8 cellular contexts compared by ENCODE assay signal in the genomic region with DNA sequence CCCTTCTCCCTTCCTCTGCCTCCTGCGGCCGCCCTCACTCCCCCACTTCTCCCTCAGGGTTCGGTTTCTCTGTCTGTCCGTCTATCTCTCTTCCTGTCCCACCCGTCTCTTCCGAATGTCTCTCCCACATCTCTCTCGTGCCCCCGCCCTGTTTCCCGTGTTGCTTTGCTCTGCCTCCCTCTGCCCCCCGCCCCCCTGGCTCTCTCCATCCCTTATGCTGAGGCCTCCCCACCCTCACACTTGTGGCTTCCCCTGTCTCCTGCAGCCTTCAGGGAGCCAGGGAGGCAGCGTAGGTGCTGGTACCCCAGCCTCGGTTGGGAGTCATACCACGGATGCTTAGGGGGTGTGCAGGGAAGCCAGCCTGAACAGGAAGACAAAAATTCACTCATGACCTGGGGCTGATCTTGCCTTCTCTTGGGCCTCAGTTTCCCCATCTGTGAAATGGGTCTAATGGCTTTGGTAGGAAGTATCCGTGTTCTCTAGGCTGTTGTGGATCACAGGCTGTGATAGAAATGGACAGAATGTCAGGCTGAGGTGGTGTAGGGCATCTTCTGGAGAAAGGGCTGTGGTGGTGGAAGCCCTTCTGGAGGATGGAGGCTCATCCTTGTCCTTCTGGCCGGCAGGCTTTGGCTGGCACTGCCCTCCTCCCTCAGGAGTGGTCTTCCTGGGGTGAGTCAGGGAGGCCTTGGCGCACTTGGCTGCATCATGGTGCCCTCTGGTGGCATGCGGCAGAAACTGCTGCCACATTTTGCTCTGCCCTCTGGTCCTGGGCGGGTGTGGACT.
DNase-seq lines count a peak whose midpoint lies in the region; ATAC-seq and TF ChIP-seq lines count a peak whose summit lies in the region.

No MANE protein-coding gene starts in this region.

- ATAC-seq in HG03196 (IDR thresholded peaks at IDR 0.05; ENCODE audit: unreplicated experiment) (no peak), GM21526 (IDR thresholded peaks at IDR 0.05; ENCODE audit: low FRiP score, unreplicated experiment) (no peak)

- peak; percentile 38 for DNase-seq in NCI-H128 (lab: John Stamatoyannopoulos, UW; ENCODE audit: unreplicated experiment)
- DNase-seq in T-helper 9 cell, result peak; percentile 57
- peak; percentile 88 for DNase-seq in astrocyte of the hippocampus (ENCODE audit: low read depth, low spot score)
- DNase-seq in hypothalamus (lab: John Stamatoyannopoulos, UW), result peak in 46 of 51 donors; percentile 3 to 73 (median 38)
- peak; percentile 36 to 44 for DNase-seq in stimulated activated CD4-positive, alpha-beta T cell treated with anti-CD3 and anti-CD28 coated beads, Interleukin-12 subunit alpha, Interleukin-12 subunit beta, amount 100 ng/mL, for 24 hours (ENCODE audit: low read depth in 2 of 2)

- peak; percentile 81 for TF ChIP-seq CTCF in GM12801 (IDR thresholded peaks at IDR 0.05; ENCODE audit: extremely low read depth, insufficient read length)

Comparison
In these comparisons a context has a peak if more than half of its experiments do, and no peak if none do; other contexts are left out.
1. DNase-seq: peak in every context shown above with its lines; median percentile 88 in astrocyte of the hippocampus; 57 in T-helper 9 cell; 40 in stimulated activated CD4-positive, alpha-beta T cell treated with anti-CD3 and anti-CD28 coated beads, Interleukin-12 subunit alpha, Interleukin-12 subunit beta, amount 100 ng/mL, for 24 hours; 38 in NCI-H128; 38 in hypothalamus.